1 cellular context compared by ENCODE assay signal in genomic region chr2:177256026-177256425, GRCh38.
TF ChIP-seq lines count a peak whose summit lies in the region.

No MANE protein-coding gene starts in this region.

TF ChIP-seq in GM23338, 12 proteins besides CTCF, POLR2A, EP300 and RAD21:
- TF ChIP-seq, protein P1, sequence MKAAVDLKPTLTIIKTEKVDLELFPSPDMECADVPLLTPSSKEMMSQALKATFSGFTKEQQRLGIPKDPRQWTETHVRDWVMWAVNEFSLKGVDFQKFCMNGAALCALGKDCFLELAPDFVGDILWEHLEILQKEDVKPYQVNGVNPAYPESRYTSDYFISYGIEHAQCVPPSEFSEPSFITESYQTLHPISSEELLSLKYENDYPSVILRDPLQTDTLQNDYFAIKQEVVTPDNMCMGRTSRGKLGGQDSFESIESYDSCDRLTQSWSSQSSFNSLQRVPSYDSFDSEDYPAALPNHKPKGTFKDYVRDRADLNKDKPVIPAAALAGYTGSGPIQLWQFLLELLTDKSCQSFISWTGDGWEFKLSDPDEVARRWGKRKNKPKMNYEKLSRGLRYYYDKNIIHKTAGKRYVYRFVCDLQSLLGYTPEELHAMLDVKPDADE (IDR thresholded peaks at IDR 0.05): no peak
- no peak for TF ChIP-seq CREB1 (CRISPR knock-in tag; IDR thresholded peaks at IDR 0.05; ENCODE audit: low read depth)
- TF ChIP-seq ZNF331 (CRISPR knock-in tag; IDR thresholded peaks at IDR 0.05; ENCODE audit: low read depth): no peak
- no peak for TF ChIP-seq NANOG (IDR thresholded peaks at IDR 0.05; ENCODE audit: borderline replicate concordance)
- no peak for TF ChIP-seq JUNB (IDR thresholded peaks at IDR 0.05; ENCODE audit: unreplicated experiment)
- no peak for TF ChIP-seq STAT1 (IDR thresholded peaks at IDR 0.05; ENCODE audit: unreplicated experiment)
- TF ChIP-seq EZH2 (IDR thresholded peaks at IDR 0.05; ENCODE audit: low read depth, unreplicated experiment): no peak
- no peak for TF ChIP-seq EZH2phosphoT487 (IDR thresholded peaks at IDR 0.05; ENCODE audit: unreplicated experiment)
- TF ChIP-seq, protein P2, sequence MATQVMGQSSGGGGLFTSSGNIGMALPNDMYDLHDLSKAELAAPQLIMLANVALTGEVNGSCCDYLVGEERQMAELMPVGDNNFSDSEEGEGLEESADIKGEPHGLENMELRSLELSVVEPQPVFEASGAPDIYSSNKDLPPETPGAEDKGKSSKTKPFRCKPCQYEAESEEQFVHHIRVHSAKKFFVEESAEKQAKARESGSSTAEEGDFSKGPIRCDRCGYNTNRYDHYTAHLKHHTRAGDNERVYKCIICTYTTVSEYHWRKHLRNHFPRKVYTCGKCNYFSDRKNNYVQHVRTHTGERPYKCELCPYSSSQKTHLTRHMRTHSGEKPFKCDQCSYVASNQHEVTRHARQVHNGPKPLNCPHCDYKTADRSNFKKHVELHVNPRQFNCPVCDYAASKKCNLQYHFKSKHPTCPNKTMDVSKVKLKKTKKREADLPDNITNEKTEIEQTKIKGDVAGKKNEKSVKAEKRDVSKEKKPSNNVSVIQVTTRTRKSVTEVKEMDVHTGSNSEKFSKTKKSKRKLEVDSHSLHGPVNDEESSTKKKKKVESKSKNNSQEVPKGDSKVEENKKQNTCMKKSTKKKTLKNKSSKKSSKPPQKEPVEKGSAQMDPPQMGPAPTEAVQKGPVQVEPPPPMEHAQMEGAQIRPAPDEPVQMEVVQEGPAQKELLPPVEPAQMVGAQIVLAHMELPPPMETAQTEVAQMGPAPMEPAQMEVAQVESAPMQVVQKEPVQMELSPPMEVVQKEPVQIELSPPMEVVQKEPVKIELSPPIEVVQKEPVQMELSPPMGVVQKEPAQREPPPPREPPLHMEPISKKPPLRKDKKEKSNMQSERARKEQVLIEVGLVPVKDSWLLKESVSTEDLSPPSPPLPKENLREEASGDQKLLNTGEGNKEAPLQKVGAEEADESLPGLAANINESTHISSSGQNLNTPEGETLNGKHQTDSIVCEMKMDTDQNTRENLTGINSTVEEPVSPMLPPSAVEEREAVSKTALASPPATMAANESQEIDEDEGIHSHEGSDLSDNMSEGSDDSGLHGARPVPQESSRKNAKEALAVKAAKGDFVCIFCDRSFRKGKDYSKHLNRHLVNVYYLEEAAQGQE (IDR thresholded peaks at IDR 0.05; ENCODE audit: unreplicated experiment): no peak
- no peak for TF ChIP-seq POLR2AphosphoS5 (IDR thresholded peaks at IDR 0.05; ENCODE audit: low read depth)
- no peak for TF ChIP-seq ZNF114 (CRISPR knock-in tag; IDR thresholded peaks at IDR 0.05)
- TF ChIP-seq ZNF462 (CRISPR knock-in tag; IDR thresholded peaks at IDR 0.05): no peak
